In the genomic region with DNA sequence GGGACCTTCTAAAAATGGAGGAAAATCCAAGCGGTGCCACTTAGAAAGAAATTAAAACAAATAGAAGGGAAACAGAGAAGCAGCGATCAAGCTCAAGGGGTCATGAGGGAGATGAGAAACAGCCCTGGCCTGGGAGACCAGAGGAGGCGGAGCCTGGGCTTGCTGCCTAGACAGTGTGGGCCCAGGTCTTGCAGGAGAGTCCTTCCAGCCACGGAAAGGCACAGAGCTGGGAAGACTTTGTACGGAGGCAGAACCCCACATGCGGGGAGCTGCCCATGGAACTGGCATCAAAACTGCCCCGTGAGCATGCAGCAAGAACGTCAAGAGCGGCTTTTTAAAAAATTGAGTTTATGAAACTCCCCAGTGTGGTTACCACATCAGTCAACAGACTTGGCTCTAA, we compare ENCODE assay signal across 27 cellular contexts.
"Had no signal": no experiment of that assay in that cellular context is flagged by ENCODE, and none has a peak within 500 bp of the region (broad histone marks: within the 10 kb centered on the region; RNA-seq: fewer than 3 reads in every experiment).

No MANE protein-coding gene starts in this region.

- ATAC-seq: activated CD4-positive, CD25-positive, alpha-beta regulatory T cell treated with anti-CD3 and anti-CD28 coated beads, Interleukin-2, amount 50 U/mL, for 24 hours; left lobe of liver; mucosa of descending colon; natural killer cell treated with Interleukin-12 subunit alpha and Interleukin-12 subunit beta and Interleukin-15 and Interleukin-18, amount 100 ng/mL, for 72 hours; stimulated activated naive B cell treated with anti-CD40 and anti-IgM and Interleukin-4, amounts not matched to agents 10 μg/mL and 1 μg/mL and 100 μg/mL, for 72 hours had no signal

- H3K4me1 ChIP-seq: colonic mucosa, heart right ventricle, sigmoid colon, stomach, suprapubic skin, uterus had no signal

- H3K27ac Mint-ChIP-seq: activated naive CD8-positive, alpha-beta T cell; natural killer cell treated with Interleukin-12 subunit alpha and Interleukin-12 subunit beta and Interleukin-15 and Interleukin-18, amount 100 ng/mL, for 72 hours; stimulated activated naive B cell treated with anti-CD40 and anti-IgM and Interleukin-4, amounts not matched to agents 10 μg/mL and 1 μg/mL and 100 μg/mL, for 72 hours; T-helper 1 cell treated with Interleukin-12 subunit alpha and Interleukin-12 subunit beta and Interleukin-4 antibody, amounts not matched to agents 30 μg/mL and 1 μg/mL, for 36 hours had no signal

- H3K27me3 ChIP-seq: colonic mucosa, neutrophil, sigmoid colon, suprapubic skin, tibial artery, uterus had no signal

- H3K4me3 Mint-ChIP-seq: activated naive CD8-positive, alpha-beta T cell; natural killer cell treated with Interleukin-12 subunit alpha and Interleukin-12 subunit beta and Interleukin-15 and Interleukin-18, amount 100 ng/mL, for 72 hours; stimulated activated naive B cell treated with anti-CD40 and anti-IgM and Interleukin-4, amounts not matched to agents 10 μg/mL and 1 μg/mL and 100 μg/mL, for 72 hours; T-helper 1 cell treated with Interleukin-12 subunit alpha and Interleukin-12 subunit beta and Interleukin-4 antibody, amounts not matched to agents 30 μg/mL and 1 μg/mL, for 36 hours had no signal

- H3K27ac ChIP-seq: colonic mucosa, heart right ventricle, neutrophil, sigmoid colon, stomach, suprapubic skin, tibial artery, uterus, VCaP had no signal

- H3K36me3 Mint-ChIP-seq: activated naive CD8-positive, alpha-beta T cell; natural killer cell treated with Interleukin-12 subunit alpha and Interleukin-12 subunit beta and Interleukin-15 and Interleukin-18, amount 100 ng/mL, for 72 hours; stimulated activated naive B cell treated with anti-CD40 and anti-IgM and Interleukin-4, amounts not matched to agents 10 μg/mL and 1 μg/mL and 100 μg/mL, for 72 hours had no signal

- H3K4me3 ChIP-seq: colonic mucosa, heart right ventricle, mucosa of descending colon, sigmoid colon, stomach, suprapubic skin, tibial artery, uterus had no signal

- DNase-seq: activated CD4-positive, alpha-beta T cell treated with anti-CD3 and anti-CD28 coated beads for 48 hours; activated CD4-positive, alpha-beta T cell treated with anti-CD3 and anti-CD28 coated beads, Interleukin-2, amount 50 U/mL, for 48 hours; activated CD8-positive, alpha-beta memory T cell treated with anti-CD3 and anti-CD28 coated beads for 24 hours; activated effector memory CD4-positive, alpha-beta T cell treated with Interleukin-2 at 50 U/mL for 16 hours; activated naive CD4-positive, alpha-beta T cell treated with Interleukin-2 at 50 U/mL for 16 hours; anterior cingulate cortex; cerebellar nuclear complex; colonic mucosa; effector memory CD4-positive, alpha-beta T cell; mucosa of descending colon; sigmoid colon; small intestine; stimulated activated naive B cell treated with anti-CD40 and anti-IgM and Interleukin-4, amounts not matched to agents 10 μg/mL and 1 μg/mL and 100 μg/mL, for 72 hours; stomach; SW 1271; T-helper 9 cell; tibial artery; uterus had no signal

- H3K9me3 ChIP-seq: colonic mucosa, neutrophil, suprapubic skin, uterus had no signal

- H3K4me1 Mint-ChIP-seq: stimulated activated naive B cell treated with anti-CD40 and anti-IgM and Interleukin-4, amounts not matched to agents 10 μg/mL and 1 μg/mL and 100 μg/mL, for 72 hours had no signal

- H3K36me3 ChIP-seq: colonic mucosa, heart right ventricle, neutrophil, sigmoid colon, stomach, suprapubic skin, tibial artery, uterus had no signal

- H3K27me3 Mint-ChIP-seq: stimulated activated naive B cell treated with anti-CD40 and anti-IgM and Interleukin-4, amounts not matched to agents 10 μg/mL and 1 μg/mL and 100 μg/mL, for 72 hours had no signal
